In the genomic region with DNA sequence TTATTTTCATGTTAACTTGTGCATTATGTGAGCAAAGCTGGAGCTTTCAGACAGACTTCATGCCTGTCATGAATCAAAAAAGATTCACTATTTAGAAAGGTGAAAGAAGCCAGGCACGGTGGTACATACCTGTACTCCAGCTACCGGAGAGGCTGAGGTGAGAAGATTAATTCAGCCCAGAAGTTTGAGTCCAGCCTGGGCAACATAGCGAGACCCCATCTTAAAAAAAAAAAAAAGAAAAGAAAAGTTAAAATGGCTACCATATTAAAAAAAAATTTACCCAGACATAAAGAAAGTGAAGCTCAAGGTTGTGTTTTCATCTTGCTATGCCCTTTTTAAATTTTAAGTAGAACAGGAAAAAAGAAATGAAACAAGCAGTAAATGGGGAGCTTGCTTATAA, we compare ENCODE assay signal across 1 cellular context.
A peak's percentile ranks its signal among the peaks of the same experiment; 100 is the strongest.
TF ChIP-seq lines count a peak whose summit lies in the region.

No MANE protein-coding gene starts in this region.

TF ChIP-seq in HepG2, 621 proteins besides CTCF, POLR2A, EP300 and RAD21:
- TF ChIP-seq CBX5 (CRISPR knock-in tag; IDR thresholded peaks at IDR 0.05; ENCODE audit: borderline replicate concordance) (no peak), RAD51 (IDR thresholded peaks at IDR 0.05; ENCODE audit: borderline replicate concordance) (no peak), ZNF121 (CRISPR knock-in tag; IDR thresholded peaks at IDR 0.05) (0 out of 2 replicates have a peak, but pooled peaks have one; percentile 28), NFATC3 (CRISPR knock-in tag; IDR thresholded peaks at IDR 0.05) (no peak)
